Comparison of ENCODE assay signal across 9 cellular contexts in the genomic region with DNA sequence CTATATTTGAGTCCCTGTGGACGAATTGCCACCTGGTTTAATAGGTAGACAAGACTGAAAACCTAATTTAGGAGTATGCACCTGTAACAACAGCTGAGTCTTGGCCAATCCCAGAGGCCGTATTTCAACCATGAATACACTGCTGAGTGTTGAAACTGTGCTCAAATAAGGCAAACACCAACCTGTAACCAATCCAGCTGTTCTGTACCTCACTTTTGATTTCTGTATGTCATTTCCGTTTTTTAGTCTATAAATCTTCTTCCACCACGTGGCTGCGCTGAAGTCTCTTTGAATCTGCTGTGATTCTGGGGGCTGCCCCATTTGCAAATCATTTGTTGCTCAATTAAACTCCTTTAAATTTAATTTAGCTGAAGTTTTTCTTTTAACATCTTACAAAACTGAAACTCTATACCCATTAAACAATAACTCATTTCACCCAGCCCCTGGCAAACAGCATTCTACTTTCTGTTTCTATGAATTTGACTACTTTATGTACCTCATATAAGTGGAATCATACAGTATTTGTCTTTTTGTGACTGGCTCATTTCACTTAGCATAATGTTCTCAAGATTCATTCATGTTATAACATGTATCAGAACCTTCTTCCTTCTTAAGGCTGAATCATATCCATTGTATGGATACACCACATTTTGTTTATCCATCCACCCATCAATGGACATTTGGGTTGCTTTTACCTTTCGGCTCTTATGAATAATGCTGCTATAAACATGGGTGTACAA. TPM values are rescaled to one million over a fixed set of nuclear protein-coding genes. Genes with fewer than 3 reads are reported as not detected.
DNase-seq lines count a peak whose midpoint lies in the region; ATAC-seq and TF ChIP-seq lines count a peak whose summit lies in the region.
"Had no signal": no experiment of that assay in that cellular context is flagged by ENCODE, and none has a peak within 500 bp of the region (broad histone marks: within the 10 kb centered on the region; RNA-seq: fewer than 3 reads in every experiment).

No MANE protein-coding gene starts in this region.

- ATAC-seq in GM18498 (IDR thresholded peaks at IDR 0.05; ENCODE audit: unreplicated experiment): peak; percentile 85
- ATAC-seq in GM21423 (IDR thresholded peaks at IDR 0.05; ENCODE audit: unreplicated experiment): peak; percentile 77
- peak; percentile 46 for ATAC-seq in HG03565 (IDR thresholded peaks at IDR 0.05; ENCODE audit: unreplicated experiment)
- peak; percentile 67 for ATAC-seq in central memory CD8-positive, alpha-beta T cell (replicated peaks; ENCODE audit: extremely low read depth, poor library complexity, severe bottlenecking)
- ATAC-seq: right lobe of liver had no signal

- no peak overlapping the region for H3K4me3 Mint-ChIP-seq in central memory CD8-positive, alpha-beta T cell
- no peak overlapping the region for H3K4me3 Mint-ChIP-seq in osteocyte (ENCODE audit: unreplicated experiment)

- no peak overlapping the region for H3K27ac Mint-ChIP-seq in central memory CD8-positive, alpha-beta T cell (ENCODE audit: low read depth)
- no peak overlapping the region for H3K27ac Mint-ChIP-seq in osteocyte (ENCODE audit: unreplicated experiment)

- H3K27me3 Mint-ChIP-seq in central memory CD8-positive, alpha-beta T cell: peaks cover 28% of the 10 kb centered on the region
- peaks cover 67% of the 10 kb centered on the region for H3K27me3 Mint-ChIP-seq in osteocyte (ENCODE audit: unreplicated experiment)

- no peak for DNase-seq in central memory CD8-positive, alpha-beta T cell (ENCODE audit: low spot score in 2 of 2)
- DNase-seq in midbrain (lab: John Stamatoyannopoulos, UW) (no peak), GM20000 (ENCODE audit: low spot score) (no peak), COR-L47 (lab: John Stamatoyannopoulos, UW) (no peak), osteocyte (ENCODE audit: extremely low spot score, unreplicated experiment) (no peak)
- DNase-seq: right lobe of liver had no signal

- TF ChIP-seq CTCF in GM20000 (IDR thresholded peaks at IDR 0.05; ENCODE audit: extremely low read depth, missing control alignments) (no peak), osteocyte (IDR thresholded peaks at IDR 0.05) (no peak)

- H3K9me3 Mint-ChIP-seq in central memory CD8-positive, alpha-beta T cell: no peaks in the 10 kb centered on the region
- H3K9me3 Mint-ChIP-seq in osteocyte (ENCODE audit: unreplicated experiment): no peaks in the 10 kb centered on the region

- no peaks in the 10 kb centered on the region for H3K4me1 Mint-ChIP-seq in central memory CD8-positive, alpha-beta T cell
- H3K4me1 Mint-ChIP-seq in osteocyte (ENCODE audit: unreplicated experiment): no peaks in the 10 kb centered on the region

- no peaks in the 10 kb centered on the region for H3K36me3 Mint-ChIP-seq in central memory CD8-positive, alpha-beta T cell (ENCODE audit: insufficient read depth)
- H3K36me3 Mint-ChIP-seq in osteocyte (ENCODE audit: unreplicated experiment): no peaks in the 10 kb centered on the region

RNA-seq across cellular contexts. Expression of a gene that starts 7.5 kb away (rescaled TPM):
- 86.0 and 96.1 TPM in 2 replicates for total RNA-seq in osteocyte
